18 cellular contexts compared by ENCODE assay signal in the genomic region with DNA sequence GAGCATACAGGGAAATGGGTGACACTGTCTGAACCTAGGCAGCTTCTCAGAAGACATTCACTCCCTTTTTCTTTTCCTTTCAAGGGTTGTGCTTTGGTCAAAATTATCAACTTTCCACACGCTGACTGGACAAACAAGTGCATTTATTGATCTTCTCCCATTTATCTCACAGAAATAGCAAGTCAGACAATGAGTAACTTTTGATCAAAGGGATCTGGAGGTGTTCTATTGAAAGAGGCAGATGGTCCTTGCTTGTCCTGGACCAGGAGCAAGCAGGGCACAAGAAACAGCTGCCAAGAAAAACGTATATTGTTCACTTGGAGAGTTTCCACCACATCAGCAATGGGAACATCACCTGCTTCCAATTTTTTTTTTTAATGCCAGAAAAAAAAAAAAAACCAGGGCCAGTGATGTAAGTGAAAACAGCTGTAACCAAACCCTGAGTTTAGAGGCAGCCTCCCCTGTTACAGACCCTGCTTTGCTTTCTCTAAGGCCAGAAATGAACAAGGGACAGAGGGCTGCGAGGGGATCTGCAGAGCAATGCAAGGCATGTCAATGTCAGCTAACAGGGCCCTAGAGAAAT.
"Had no signal": no experiment of that assay in that cellular context is flagged by ENCODE, and none has a peak within 500 bp of the region (broad histone marks: within the 10 kb centered on the region; RNA-seq: fewer than 3 reads in every experiment).

No MANE protein-coding gene starts in this region.

- H3K27ac ChIP-seq: left lung, neural progenitor cell, prostate gland, suprapubic skin, transverse colon had no signal

- H3K9me3 Mint-ChIP-seq: mesothelial cell of epicardium; naive thymus-derived CD8-positive, alpha-beta T cell; neural progenitor cell; stimulated activated naive CD8-positive, alpha-beta T cell treated with anti-CD3 and anti-CD28 coated beads, Interleukin-15, amount 100 ng/mL, for 72 hours; T-cell; WTC11 had no signal

- H3K27me3 Mint-ChIP-seq: activated naive CD8-positive, alpha-beta T cell; naive thymus-derived CD8-positive, alpha-beta T cell; stimulated activated naive CD8-positive, alpha-beta T cell treated with anti-CD3 and anti-CD28 coated beads, Interleukin-15, amount 100 ng/mL, for 72 hours; T-cell had no signal

- H3K27me3 ChIP-seq: left lung, neural progenitor cell, suprapubic skin, transverse colon had no signal

- H3K36me3 Mint-ChIP-seq: WTC11 had no signal

- H3K9ac ChIP-seq: neural progenitor cell had no signal

- H3K27ac Mint-ChIP-seq: activated naive CD8-positive, alpha-beta T cell; mesothelial cell of epicardium; naive thymus-derived CD8-positive, alpha-beta T cell; neural progenitor cell; stimulated activated naive CD8-positive, alpha-beta T cell treated with anti-CD3 and anti-CD28 coated beads, Interleukin-15, amount 100 ng/mL, for 72 hours; T-cell; WTC11 had no signal

- H3K4me3 ChIP-seq: left lung, neural progenitor cell, prostate gland, suprapubic skin, transverse colon had no signal

- H3K4me3 Mint-ChIP-seq: activated naive CD8-positive, alpha-beta T cell; mesothelial cell of epicardium; naive thymus-derived CD8-positive, alpha-beta T cell; neural progenitor cell; stimulated activated naive CD8-positive, alpha-beta T cell treated with anti-CD3 and anti-CD28 coated beads, Interleukin-15, amount 100 ng/mL, for 72 hours; T-cell; WTC11 had no signal

- H3K4me1 Mint-ChIP-seq: mesothelial cell of epicardium; naive thymus-derived CD8-positive, alpha-beta T cell; neural progenitor cell; stimulated activated naive CD8-positive, alpha-beta T cell treated with anti-CD3 and anti-CD28 coated beads, Interleukin-15, amount 100 ng/mL, for 72 hours; T-cell had no signal

- H3K4me1 ChIP-seq: prostate gland, transverse colon had no signal

- DNase-seq: activated gamma-delta T cell treated with Interleukin-2 at 50 U/mL for 16 hours; activated T-cell treated with anti-CD3 and anti-CD28 coated beads, Interleukin-2, amount 50 U/mL, for 1 hour; central memory CD4-positive, alpha-beta T cell; dermis blood vessel endothelial cell; effector CD8-positive, alpha-beta T cell; left lung; mammary epithelial cell; naive thymus-derived CD8-positive, alpha-beta T cell; stimulated activated CD4-positive, alpha-beta T cell treated with anti-CD3 and anti-CD28 coated beads, Interleukin-1b, Interleukin-23, amount 100 ng/mL, for 48 hours; stimulated activated naive CD8-positive, alpha-beta T cell treated with anti-CD3 and anti-CD28 coated beads, Interleukin-15, amount 100 ng/mL, for 72 hours; T-cell; transverse colon had no signal

- ATAC-seq: naive thymus-derived CD8-positive, alpha-beta T cell; stimulated activated naive CD8-positive, alpha-beta T cell treated with anti-CD3 and anti-CD28 coated beads, Interleukin-15, amount 100 ng/mL, for 72 hours; T-cell; WTC11 had no signal

- H3K36me3 ChIP-seq: neural progenitor cell had no signal

- H3K9me3 ChIP-seq: left lung, prostate gland, suprapubic skin, transverse colon had no signal
